In the genomic region with DNA sequence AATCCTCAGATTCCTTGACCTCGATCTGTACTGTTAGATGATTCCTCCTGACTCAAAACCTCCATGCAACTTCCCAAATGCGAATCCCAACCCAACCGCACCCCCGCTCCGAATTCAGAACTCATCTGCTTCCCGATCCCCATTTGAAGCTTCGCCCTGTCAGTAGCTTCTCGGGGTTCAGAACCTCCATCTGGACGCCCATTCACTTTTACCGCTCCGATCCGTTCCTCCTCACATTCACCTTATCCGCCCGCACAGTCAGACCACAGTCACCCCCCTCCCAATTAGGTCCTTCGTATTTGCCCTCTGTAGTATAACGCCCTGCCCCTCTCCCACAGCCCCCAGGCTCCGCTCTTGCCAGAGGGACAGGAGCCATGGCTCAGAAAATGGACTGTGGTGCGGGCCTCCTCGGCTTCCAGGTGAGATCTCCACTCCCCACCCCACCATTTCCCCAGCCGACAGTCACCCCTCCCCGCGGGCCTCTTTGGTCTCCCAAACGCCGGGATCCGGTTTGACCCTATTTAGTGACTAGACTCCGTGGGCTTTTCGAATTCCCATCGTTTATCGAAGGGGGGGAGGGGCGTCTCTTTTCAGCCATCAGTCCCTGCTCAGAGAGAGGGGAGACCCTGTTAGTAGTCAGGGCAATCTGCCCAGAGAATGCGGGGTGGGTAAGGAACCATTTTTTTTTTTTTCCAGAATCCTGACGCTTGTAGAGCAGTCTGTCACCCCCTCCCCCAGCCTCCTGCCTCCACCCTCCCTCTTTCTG, we compare ENCODE assay signal across 8 cellular contexts. TPM values are rescaled to one million over a fixed set of nuclear protein-coding genes. Genes with fewer than 3 reads are reported as not detected.
DNase-seq lines count a peak whose midpoint lies in the region; ATAC-seq and TF ChIP-seq lines count a peak whose summit lies in the region.

No MANE protein-coding gene starts in this region.

- H3K36me3 Mint-ChIP-seq in naive B cell, result peaks cover 0 to 7% of the 10 kb centered on the region in 2 donors

- DNase-seq in BE2C, result peak; percentile 51
- peak; percentile 16 to 20 for DNase-seq in erythroblast (lab: John Stamatoyannopoulos, UW)
- DNase-seq in naive B cell, result peak; percentile 12

- peak overlapping the region; percentile 32; the same call in 1 of the 2 replicates for H3K27ac ChIP-seq in HUES6 (ENCODE audit: low read depth, low read length)
- peak overlapping the region; percentile 64 for H3K27ac ChIP-seq in VCaP

- peaks cover 30% of the 10 kb centered on the region for H3K36me3 ChIP-seq in BE2C
- H3K36me3 ChIP-seq in HUES6 (ENCODE audit: control insufficient read depth, insufficient read depth, low read length), result peaks cover 42% of the 10 kb centered on the region

- H3K4me3 ChIP-seq in BE2C (ENCODE audit: low read depth, low read length) (peak overlapping the region; percentile 85), HUES6 (ENCODE audit: low read depth, low read length) (peak overlapping the region; percentile 80)

- no peaks in the 10 kb centered on the region for H3K27me3 Mint-ChIP-seq in naive B cell

- TF ChIP-seq POLR2A in erythroblast (IDR thresholded peaks at IDR 0.05; ENCODE audit: low read length), result no peak

- H3K4me1 Mint-ChIP-seq in naive B cell, result peaks cover 28 to 35% (median 31%) of the 10 kb centered on the region in 3 donors

- H3K9me3 ChIP-seq in BE2C (no peaks in the 10 kb centered on the region), HUES6 (ENCODE audit: control insufficient read depth, insufficient read depth, low read depth, low read length) (no peaks in the 10 kb centered on the region)

- peak overlapping the region; percentile 88 for H3K9ac ChIP-seq in HUES6 (ENCODE audit: low read length)

- H3K4me1 ChIP-seq in BE2C, result 0 out of 2 replicates have a peak, but pooled peaks cover 6% of the 10 kb centered on the region
- H3K4me1 ChIP-seq in HUES6 (ENCODE audit: control insufficient read depth, insufficient read depth, low read length), result peaks cover 12% of the 10 kb centered on the region

- peaks cover 0 to 3% (median 0%) of the 10 kb centered on the region in 7 donors for H3K9me3 Mint-ChIP-seq in naive B cell

- no peaks in the 10 kb centered on the region for H3K27me3 ChIP-seq in BE2C
- no peaks in the 10 kb centered on the region for H3K27me3 ChIP-seq in HUES6 (ENCODE audit: control insufficient read depth, insufficient read depth, low read length)

- TF ChIP-seq CTCF in BE2C (IDR thresholded peaks at IDR 0.05; ENCODE audit: low read depth, low read length) (no peak), VCaP (conservative IDR thresholded peaks at IDR 0.05) (no peak)

- H3K27ac Mint-ChIP-seq in naive B cell, result peak overlapping the region; percentile 35 to 97 (median 90)

- ATAC-seq in naive B cell (ENCODE audit: low read depth in 2 of 2) (peak; percentile 3 to 8), HG02840 (IDR thresholded peaks at IDR 0.05; ENCODE audit: low FRiP score, unreplicated experiment) (no peak), HG03196 (IDR thresholded peaks at IDR 0.05; ENCODE audit: unreplicated experiment) (no peak), HG03097 (IDR thresholded peaks at IDR 0.05; ENCODE audit: low FRiP score, unreplicated experiment) (no peak)

- peak overlapping the region; percentile 88 to 98 (median 96) for H3K4me3 Mint-ChIP-seq in naive B cell

RNA-seq across cellular contexts. Expression of gene MAGED1, which starts 0.7 kb away (rescaled TPM):
- polyA plus RNA-seq in BE2C (2012; ENCODE audit: insufficient read depth, insufficient read length, low read depth), result 167 TPM
- 10 to 100 TPM; 39.0 to 73.3 (median 58.1) TPM for polyA plus RNA-seq in naive B cell (ENCODE audit: low read depth in 6 of 6)

Comparison
In these comparisons a context has a peak if more than half of its experiments do, and no peak if none do; other contexts are left out.
1. ATAC-seq: peak in naive B cell (2 of 2); none in HG02840 (single experiment), HG03196 (single experiment) and HG03097 (single experiment).
2. Peak in every context shown above with its lines, with median percentiles within 50 percentile points of each other: DNase-seq.